In genomic region chr22:26576026-26576680, GRCh38 we compare ENCODE assay signal across 17 cellular contexts. TPM values are rescaled to one million over a fixed set of nuclear protein-coding genes. Genes with fewer than 3 reads are reported as not detected.
A peak's percentile ranks its signal among the peaks of the same experiment; 100 is the strongest.
DNase-seq lines count a peak whose midpoint lies in the region; ATAC-seq and TF ChIP-seq lines count a peak whose summit lies in the region.
"Had no signal": no experiment of that assay in that cellular context is flagged by ENCODE, and none has a peak within 500 bp of the region (broad histone marks: within the 10 kb centered on the region; RNA-seq: fewer than 3 reads in every experiment).

No MANE protein-coding gene starts in this region.

- DNase-seq in activated CD8-positive, alpha-beta T cell treated with anti-CD3 and anti-CD28 coated beads for 36 hours: no peak
- DNase-seq in activated CD8-positive, alpha-beta T cell treated with anti-CD3 and anti-CD28 coated beads, Interleukin-2, amount 10 ng/mL, durations not matched to agents 7 days and 5 days: no peak
- DNase-seq in central memory CD8-positive, alpha-beta T cell (ENCODE audit: low spot score in 2 of 2): no peak
- no peak for DNase-seq in mesothelial cell of epicardium (ENCODE audit: low spot score in 2 of 2, unreplicated experiment in 2 of 2)
- no peak for DNase-seq in stimulated activated effector memory CD8-positive, alpha-beta T cell treated with anti-CD3 and anti-CD28 coated beads, Interleukin-12 subunit alpha, Interleukin-12 subunit beta, amount 100 ng/mL, for 72 hours (ENCODE audit: low spot score in 2 of 2)
- DNase-seq in midbrain (lab: John Stamatoyannopoulos, UW): no peak
- DNase-seq in DMS 273 (lab: John Stamatoyannopoulos, UW; ENCODE audit: unreplicated experiment): no peak
- DNase-seq: activated CD8-positive, alpha-beta memory T cell treated with anti-CD3 and anti-CD28 coated beads, Interleukin-2, amount 10 ng/mL, durations not matched to agents 7 days and 5 days; endodermal cell; foreskin melanocyte; NCI-H1930; NCI-H526; PC-9 had no signal

- CTCF ChIA-PET in activated CD8-positive, alpha-beta T cell treated with anti-CD3 and anti-CD28 coated beads for 36 hours (lab: Charles Lee): interaction anchor here (1.5 kb wide), 1 partner anchor 103 kb away, joined by 3 read pairs; no protein-coding TSS in a partner anchor
- CTCF ChIA-PET in activated CD8-positive, alpha-beta T cell treated with anti-CD3 and anti-CD28 coated beads, Interleukin-2, amount 10 ng/mL, durations not matched to agents 7 days and 5 days (lab: Charles Lee): no interaction called here

- H3K4me1 Mint-ChIP-seq in activated CD8-positive, alpha-beta T cell treated with anti-CD3 and anti-CD28 coated beads for 36 hours (ENCODE audit: low read depth): peaks cover 78% of the 10 kb centered on the region
- H3K4me1 Mint-ChIP-seq in activated CD8-positive, alpha-beta T cell treated with anti-CD3 and anti-CD28 coated beads, Interleukin-2, amount 10 ng/mL, durations not matched to agents 7 days and 5 days (ENCODE audit: low read depth): peaks cover 86% of the 10 kb centered on the region
- H3K4me1 Mint-ChIP-seq in central memory CD8-positive, alpha-beta T cell: peaks cover 86% of the 10 kb centered on the region
- H3K4me1 Mint-ChIP-seq in mesothelial cell of epicardium: peaks cover 23% of the 10 kb centered on the region
- H3K4me1 Mint-ChIP-seq in stimulated activated effector memory CD8-positive, alpha-beta T cell treated with anti-CD3 and anti-CD28 coated beads, Interleukin-12 subunit alpha, Interleukin-12 subunit beta, amount 100 ng/mL, for 72 hours: peaks cover 85% of the 10 kb centered on the region

- H3K36me3 Mint-ChIP-seq in activated CD8-positive, alpha-beta T cell treated with anti-CD3 and anti-CD28 coated beads for 36 hours (ENCODE audit: low read depth): peaks cover 29% of the 10 kb centered on the region
- peaks cover 69% of the 10 kb centered on the region for H3K36me3 Mint-ChIP-seq in activated CD8-positive, alpha-beta T cell treated with anti-CD3 and anti-CD28 coated beads, Interleukin-2, amount 10 ng/mL, durations not matched to agents 7 days and 5 days (ENCODE audit: low read depth)
- H3K36me3 Mint-ChIP-seq in central memory CD8-positive, alpha-beta T cell (ENCODE audit: insufficient read depth): peaks cover 36% of the 10 kb centered on the region
- peaks cover 1% of the 10 kb centered on the region for H3K36me3 Mint-ChIP-seq in mesothelial cell of epicardium
- peaks cover 47% of the 10 kb centered on the region for H3K36me3 Mint-ChIP-seq in stimulated activated effector memory CD8-positive, alpha-beta T cell treated with anti-CD3 and anti-CD28 coated beads, Interleukin-12 subunit alpha, Interleukin-12 subunit beta, amount 100 ng/mL, for 72 hours

- TF ChIP-seq CTCF in activated CD8-positive, alpha-beta T cell treated with anti-CD3 and anti-CD28 coated beads for 36 hours (IDR thresholded peaks at IDR 0.05): no peak
- no peak for TF ChIP-seq CTCF in mesothelial cell of epicardium (IDR thresholded peaks at IDR 0.05; ENCODE audit: unreplicated experiment)

- intact Hi-C loops in activated CD8-positive, alpha-beta T cell treated with anti-CD3 and anti-CD28 coated beads for 36 hours (cut with micrococcal nuclease): no loop called here

- POLR2A ChIA-PET in activated CD8-positive, alpha-beta T cell treated with anti-CD3 and anti-CD28 coated beads for 36 hours (lab: Charles Lee): interaction anchor here (1.2 kb wide), 1 partner anchor 15 kb away, joined by 6 read pairs; no protein-coding TSS in a partner anchor
- POLR2A ChIA-PET in activated CD8-positive, alpha-beta T cell treated with anti-CD3 and anti-CD28 coated beads, Interleukin-2, amount 10 ng/mL, durations not matched to agents 7 days and 5 days (lab: Charles Lee): interaction anchor here (1.0 kb wide), 1 partner anchor 32 kb away, joined by 4 read pairs; no protein-coding TSS in a partner anchor

- no peak for ATAC-seq in activated CD8-positive, alpha-beta T cell treated with anti-CD3 and anti-CD28 coated beads for 36 hours
- no peak for ATAC-seq in activated CD8-positive, alpha-beta T cell treated with anti-CD3 and anti-CD28 coated beads, Interleukin-2, amount 10 ng/mL, durations not matched to agents 7 days and 5 days
- no peak for ATAC-seq in central memory CD8-positive, alpha-beta T cell (replicated peaks; ENCODE audit: extremely low read depth, poor library complexity, severe bottlenecking)
- ATAC-seq in stimulated activated effector memory CD8-positive, alpha-beta T cell treated with anti-CD3 and anti-CD28 coated beads, Interleukin-12 subunit alpha, Interleukin-12 subunit beta, amount 100 ng/mL, for 72 hours: no peak
- ATAC-seq in GM21825 (IDR thresholded peaks at IDR 0.05; ENCODE audit: unreplicated experiment): no peak
- ATAC-seq: activated CD8-positive, alpha-beta memory T cell treated with anti-CD3 and anti-CD28 coated beads, Interleukin-2, amount 10 ng/mL, durations not matched to agents 7 days and 5 days had no signal

- peak overlapping the region; percentile 26 for H3K27ac Mint-ChIP-seq in activated CD8-positive, alpha-beta T cell treated with anti-CD3 and anti-CD28 coated beads for 36 hours
- H3K27ac Mint-ChIP-seq in activated CD8-positive, alpha-beta T cell treated with anti-CD3 and anti-CD28 coated beads, Interleukin-2, amount 10 ng/mL, durations not matched to agents 7 days and 5 days: no peak overlapping the region
- H3K27ac Mint-ChIP-seq in central memory CD8-positive, alpha-beta T cell (ENCODE audit: low read depth): peak overlapping the region; percentile 54
- H3K27ac Mint-ChIP-seq in mesothelial cell of epicardium: peak overlapping the region; percentile 1
- H3K27ac Mint-ChIP-seq in stimulated activated effector memory CD8-positive, alpha-beta T cell treated with anti-CD3 and anti-CD28 coated beads, Interleukin-12 subunit alpha, Interleukin-12 subunit beta, amount 100 ng/mL, for 72 hours: peak overlapping the region; percentile 63
- H3K27ac Mint-ChIP-seq: endodermal cell, progenitor cell of endocrine pancreas had no signal

- H3K27me3 Mint-ChIP-seq in activated CD8-positive, alpha-beta T cell treated with anti-CD3 and anti-CD28 coated beads for 36 hours: no peaks in the 10 kb centered on the region
- H3K27me3 Mint-ChIP-seq in activated CD8-positive, alpha-beta T cell treated with anti-CD3 and anti-CD28 coated beads, Interleukin-2, amount 10 ng/mL, durations not matched to agents 7 days and 5 days (ENCODE audit: low read depth): no peaks in the 10 kb centered on the region
- no peaks in the 10 kb centered on the region for H3K27me3 Mint-ChIP-seq in central memory CD8-positive, alpha-beta T cell
- H3K27me3 Mint-ChIP-seq in mesothelial cell of epicardium (ENCODE audit: low read depth): no peaks in the 10 kb centered on the region
- H3K27me3 Mint-ChIP-seq: activated CD8-positive, alpha-beta memory T cell treated with anti-CD3 and anti-CD28 coated beads, Interleukin-2, amount 10 ng/mL, durations not matched to agents 7 days and 5 days had no signal

- no peak overlapping the region for H3K4me3 Mint-ChIP-seq in activated CD8-positive, alpha-beta T cell treated with anti-CD3 and anti-CD28 coated beads for 36 hours
- H3K4me3 Mint-ChIP-seq in activated CD8-positive, alpha-beta T cell treated with anti-CD3 and anti-CD28 coated beads, Interleukin-2, amount 10 ng/mL, durations not matched to agents 7 days and 5 days: no peak overlapping the region
- H3K4me3 Mint-ChIP-seq in central memory CD8-positive, alpha-beta T cell: no peak overlapping the region
- H3K4me3 Mint-ChIP-seq in mesothelial cell of epicardium: no peak overlapping the region
- no peak overlapping the region for H3K4me3 Mint-ChIP-seq in stimulated activated effector memory CD8-positive, alpha-beta T cell treated with anti-CD3 and anti-CD28 coated beads, Interleukin-12 subunit alpha, Interleukin-12 subunit beta, amount 100 ng/mL, for 72 hours
- H3K4me3 Mint-ChIP-seq: activated CD8-positive, alpha-beta memory T cell treated with anti-CD3 and anti-CD28 coated beads, Interleukin-2, amount 10 ng/mL, durations not matched to agents 7 days and 5 days; endodermal cell had no signal

- no peaks in the 10 kb centered on the region for H3K9me3 Mint-ChIP-seq in activated CD8-positive, alpha-beta T cell treated with anti-CD3 and anti-CD28 coated beads for 36 hours
- no peaks in the 10 kb centered on the region for H3K9me3 Mint-ChIP-seq in activated CD8-positive, alpha-beta T cell treated with anti-CD3 and anti-CD28 coated beads, Interleukin-2, amount 10 ng/mL, durations not matched to agents 7 days and 5 days (ENCODE audit: insufficient read depth)
- no peaks in the 10 kb centered on the region for H3K9me3 Mint-ChIP-seq in central memory CD8-positive, alpha-beta T cell
- H3K9me3 Mint-ChIP-seq in mesothelial cell of epicardium: no peaks in the 10 kb centered on the region
- H3K9me3 Mint-ChIP-seq in stimulated activated effector memory CD8-positive, alpha-beta T cell treated with anti-CD3 and anti-CD28 coated beads, Interleukin-12 subunit alpha, Interleukin-12 subunit beta, amount 100 ng/mL, for 72 hours: no peaks in the 10 kb centered on the region
- H3K9me3 Mint-ChIP-seq: endodermal cell had no signal

RNA-seq across cellular contexts. Expression of gene TPST2, which starts 13.8 kb away (rescaled TPM):
- total RNA-seq in activated CD8-positive, alpha-beta T cell treated with anti-CD3 and anti-CD28 coated beads for 36 hours: 10 to 100 TPM; 30.7 to 33.6 TPM
- 10 to 100 TPM; 62.8 to 68.9 TPM for total RNA-seq in activated CD8-positive, alpha-beta T cell treated with anti-CD3 and anti-CD28 coated beads, Interleukin-2, amount 10 ng/mL, durations not matched to agents 7 days and 5 days
- 17.2 to 19.4 TPM (median 18.5 TPM) in 3 replicates for total RNA-seq in mesothelial cell of epicardium

RNA-seq across cellular contexts. Expression of gene CRYBB1, which starts 41.7 kb away (rescaled TPM):
- total RNA-seq in activated CD8-positive, alpha-beta T cell treated with anti-CD3 and anti-CD28 coated beads for 36 hours: not detected
- not detected for total RNA-seq in activated CD8-positive, alpha-beta T cell treated with anti-CD3 and anti-CD28 coated beads, Interleukin-2, amount 10 ng/mL, durations not matched to agents 7 days and 5 days
- total RNA-seq in mesothelial cell of epicardium: not detected in 3 replicates
- total RNA-seq: M059J, PC-9, progenitor cell of endocrine pancreas had no signal

RNA-seq across cellular contexts. Expression of gene CRYBA4, which starts 45.6 kb away (rescaled TPM):
- not detected for total RNA-seq in activated CD8-positive, alpha-beta T cell treated with anti-CD3 and anti-CD28 coated beads for 36 hours
- total RNA-seq in activated CD8-positive, alpha-beta T cell treated with anti-CD3 and anti-CD28 coated beads, Interleukin-2, amount 10 ng/mL, durations not matched to agents 7 days and 5 days: not detected
- total RNA-seq in mesothelial cell of epicardium: not detected in 3 replicates
- total RNA-seq: endodermal cell, M059J, mesenteric fat pad, PC-9, progenitor cell of endocrine pancreas had no signal
